In genomic region chr12:55891310-55891709, GRCh38 we compare ENCODE assay signal across 3 cellular contexts.
A peak's percentile ranks its signal among the peaks of the same experiment; 100 is the strongest.
TF ChIP-seq lines count a peak whose summit lies in the region.

No MANE protein-coding gene starts in this region.

TF ChIP-seq in HEK293, 187 proteins besides CTCF, POLR2A, EP300 and RAD21:
- TF ChIP-seq ZNF777 (tag by site-specific recombination; IDR thresholded peaks at IDR 0.05; ENCODE audit: borderline replicate concordance) (no peak), ZNF121 (tag by site-specific recombination; IDR thresholded peaks at IDR 0.05) (0 out of 2 replicates have a peak, but pooled peaks have one; percentile 50)

TF ChIP-seq in WTC11, 78 proteins besides CTCF, POLR2A, EP300 and RAD21:
- TF ChIP-seq CREB1 (CRISPR knock-in tag; IDR thresholded peaks at IDR 0.05) (no peak), E2F5 (CRISPR knock-in tag; IDR thresholded peaks at IDR 0.05) (no peak), ZNF121 (CRISPR knock-in tag; IDR thresholded peaks at IDR 0.05) (0 out of 2 replicates have a peak, but pooled peaks have one; percentile 53), ZNF425 (CRISPR knock-in tag; conservative IDR thresholded peaks at IDR 0.05) (no peak), NR1H2 (CRISPR knock-in tag; IDR thresholded peaks at IDR 0.05) (no peak), IRF1 (CRISPR knock-in tag; IDR thresholded peaks at IDR 0.05) (no peak)
TF ChIP-seq in WTC11: peak in this region for 1.

TF ChIP-seq in K562, 482 proteins besides CTCF, POLR2A, EP300 and RAD21:
- TF ChIP-seq BCOR (IDR thresholded peaks at IDR 0.05) = peak; percentile 59
- TF ChIP-seq RBM25 (IDR thresholded peaks at IDR 0.05; ENCODE audit: low read depth, low read length, severe bottlenecking) = peak; percentile 39
- TF ChIP-seq NELFE (IDR thresholded peaks at IDR 0.05; ENCODE audit: insufficient read depth, insufficient read length) = no peak
- TF ChIP-seq ZNF121 (CRISPR knock-in tag; conservative IDR thresholded peaks at IDR 0.05) = peak; percentile 97
